12 cellular contexts compared by ENCODE assay signal in the genomic region with DNA sequence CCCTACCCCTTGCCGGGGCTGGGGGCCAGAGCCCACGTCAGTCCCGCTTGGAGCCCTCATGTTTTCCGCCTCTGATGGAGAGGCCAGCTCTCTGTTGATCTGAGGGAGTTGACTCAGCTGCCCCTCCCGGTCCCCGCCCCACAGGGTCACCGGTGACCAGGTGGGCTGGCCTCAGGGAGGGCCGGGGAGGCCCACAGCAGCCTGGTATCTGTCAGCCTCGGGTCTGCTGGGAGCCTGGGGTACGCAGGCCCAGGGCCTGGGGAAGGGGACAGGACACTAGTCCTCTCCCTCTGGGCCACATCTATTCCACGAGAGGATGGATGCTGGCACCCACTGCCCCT.
DNase-seq lines count a peak whose midpoint lies in the region; ATAC-seq, FAIRE-seq and TF ChIP-seq lines count a peak whose summit lies in the region.
"Had no signal": no experiment of that assay in that cellular context is flagged by ENCODE, and none has a peak within 500 bp of the region (broad histone marks: within the 10 kb centered on the region; RNA-seq: fewer than 3 reads in every experiment).

No MANE protein-coding gene starts in this region.

- TF ChIP-seq CTCF in A549 (IDR thresholded peaks at IDR 0.05): no peak
- no peak for TF ChIP-seq CTCF in mesothelial cell of epicardium (IDR thresholded peaks at IDR 0.05; ENCODE audit: unreplicated experiment)

- no peak for TF ChIP-seq EP300 in A549 (IDR thresholded peaks at IDR 0.05)

- peak; percentile 20 to 38; a peak in 2 of 6 replicates for ATAC-seq in A549
- ATAC-seq: PC-3 had no signal

- no peaks in the 10 kb centered on the region for H3K27me3 Mint-ChIP-seq in mesothelial cell of epicardium (ENCODE audit: low read depth)

- no peak for TF ChIP-seq RAD21 in A549 (conservative IDR thresholded peaks at IDR 0.05 in 1 of 2, IDR thresholded peaks at IDR 0.05 in 1 of 2)

- H3K4me2 ChIP-seq in A549: no peak overlapping the region

- POLR2A ChIA-PET in A549 (lab: Yijun Ruan, JAX): no interaction called here

- peaks cover 7% of the 10 kb centered on the region; the same call in 1 of the 3 replicates for H3K4me1 ChIP-seq in A549

- H3K9me3 Mint-ChIP-seq in mesothelial cell of epicardium: no peaks in the 10 kb centered on the region
- H3K9me3 Mint-ChIP-seq: CD4-positive, alpha-beta memory T cell had no signal

- DNase-seq in A549 (ENCODE audit: low read depth in 1 of 2, low spot score in 1 of 2): no peak
- peak; percentile 41 for DNase-seq in Daoy (ENCODE audit: low read depth)
- peak; percentile 39 for DNase-seq in SHP77 treated with DMSO at 0.1 percent for 48 hours (lab: John Stamatoyannopoulos, UW)
- DNase-seq in mesothelial cell of epicardium (ENCODE audit: low spot score in 2 of 2, unreplicated experiment in 2 of 2): no peak
- no peak for DNase-seq in iPS-NIHi11 (ENCODE audit: low spot score)
- DNase-seq in SW480 (ENCODE audit: low spot score): no peak
- DNase-seq in NCI-H2029 (lab: John Stamatoyannopoulos, UW): no peak
- DNase-seq in RKO (ENCODE audit: low spot score): no peak
- DNase-seq: ACHN; CD4-positive, alpha-beta memory T cell; H9; PC-3 had no signal

- peaks cover 59% of the 10 kb centered on the region for H3K4me1 Mint-ChIP-seq in mesothelial cell of epicardium

- CTCF ChIA-PET in A549 (lab: Yijun Ruan, JAX): interaction anchor here (1.2 kb wide), 1 partner anchor 24 kb away, joined by 3 read pairs; no protein-coding TSS in a partner anchor

- no peaks in the 10 kb centered on the region for H3K36me3 Mint-ChIP-seq in mesothelial cell of epicardium
- H3K36me3 Mint-ChIP-seq: CD4-positive, alpha-beta memory T cell had no signal

- FAIRE-seq in A549 (lab: Jason Lieb, UNC): no peak

- H3K4me3 ChIP-seq in A549: no peak overlapping the region

- H3K27ac Mint-ChIP-seq in mesothelial cell of epicardium: peak overlapping the region; percentile 75
- H3K27ac Mint-ChIP-seq: CD4-positive, alpha-beta memory T cell had no signal

- no peak overlapping the region for H3K4me3 Mint-ChIP-seq in mesothelial cell of epicardium
- H3K4me3 Mint-ChIP-seq: CD4-positive, alpha-beta memory T cell had no signal

- H3K27ac ChIP-seq in A549: 0 out of 6 replicates have a peak overlapping the region, but pooled peaks of 1 of the 2 experiments have one; percentile 15

- no peaks in the 10 kb centered on the region for H3K9me3 ChIP-seq in A549

- no peak for TF ChIP-seq POLR2A in A549 (IDR thresholded peaks at IDR 0.05; ENCODE audit: low read length)

- WGBS in A549 (ENCODE audit: missing lambda C conversion rate): 91% methylated on average over 4 of the region's 11 CpGs

TF ChIP-seq in A549, 52 proteins besides CTCF, POLR2A, EP300 and RAD21:
- TF ChIP-seq, protein P1, sequence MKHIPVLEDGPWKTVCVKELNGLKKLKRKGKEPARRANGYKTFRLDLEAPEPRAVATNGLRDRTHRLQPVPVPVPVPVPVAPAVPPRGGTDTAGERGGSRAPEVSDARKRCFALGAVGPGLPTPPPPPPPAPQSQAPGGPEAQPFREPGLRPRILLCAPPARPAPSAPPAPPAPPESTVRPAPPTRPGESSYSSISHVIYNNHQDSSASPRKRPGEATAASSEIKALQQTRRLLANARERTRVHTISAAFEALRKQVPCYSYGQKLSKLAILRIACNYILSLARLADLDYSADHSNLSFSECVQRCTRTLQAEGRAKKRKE (CRISPR knock-in tag; IDR thresholded peaks at IDR 0.05; ENCODE audit: low read depth): no peak
- TF ChIP-seq HOXB13 (CRISPR knock-in tag; IDR thresholded peaks at IDR 0.05; ENCODE audit: low read depth) (no peak), SMC3 (IDR thresholded peaks at IDR 0.05) (no peak), RARB (CRISPR knock-in tag; IDR thresholded peaks at IDR 0.05) (no peak), HOXA7 (CRISPR knock-in tag; IDR thresholded peaks at IDR 0.05) (no peak), FOSL2 (IDR thresholded peaks at IDR 0.05) (no peak), FOSL2 (CRISPR knock-in tag; IDR thresholded peaks at IDR 0.05) (no peak), RCOR1 (IDR thresholded peaks at IDR 0.05; ENCODE audit: low read depth, low read length) (no peak), ESRRA (IDR thresholded peaks at IDR 0.05; ENCODE audit: borderline replicate concordance, low read length) (no peak), GATA3 (IDR thresholded peaks at IDR 0.05; ENCODE audit: borderline replicate concordance) (no peak), HOXB5 (CRISPR knock-in tag; IDR thresholded peaks at IDR 0.05) (no peak), HDAC2 (IDR thresholded peaks at IDR 0.05) (no peak), PHF8 (IDR thresholded peaks at IDR 0.05; ENCODE audit: borderline replicate concordance, low read depth) (no peak), MYC (IDR thresholded peaks at IDR 0.05; ENCODE audit: borderline replicate concordance, low read length) (no peak), NFE2L2 (conservative IDR thresholded peaks at IDR 0.05; ENCODE audit: low read length) (no peak)
- TF ChIP-seq, protein P2, sequence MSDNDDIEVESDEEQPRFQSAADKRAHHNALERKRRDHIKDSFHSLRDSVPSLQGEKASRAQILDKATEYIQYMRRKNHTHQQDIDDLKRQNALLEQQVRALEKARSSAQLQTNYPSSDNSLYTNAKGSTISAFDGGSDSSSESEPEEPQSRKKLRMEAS (IDR thresholded peaks at IDR 0.05): no peak
- TF ChIP-seq, protein P3, sequence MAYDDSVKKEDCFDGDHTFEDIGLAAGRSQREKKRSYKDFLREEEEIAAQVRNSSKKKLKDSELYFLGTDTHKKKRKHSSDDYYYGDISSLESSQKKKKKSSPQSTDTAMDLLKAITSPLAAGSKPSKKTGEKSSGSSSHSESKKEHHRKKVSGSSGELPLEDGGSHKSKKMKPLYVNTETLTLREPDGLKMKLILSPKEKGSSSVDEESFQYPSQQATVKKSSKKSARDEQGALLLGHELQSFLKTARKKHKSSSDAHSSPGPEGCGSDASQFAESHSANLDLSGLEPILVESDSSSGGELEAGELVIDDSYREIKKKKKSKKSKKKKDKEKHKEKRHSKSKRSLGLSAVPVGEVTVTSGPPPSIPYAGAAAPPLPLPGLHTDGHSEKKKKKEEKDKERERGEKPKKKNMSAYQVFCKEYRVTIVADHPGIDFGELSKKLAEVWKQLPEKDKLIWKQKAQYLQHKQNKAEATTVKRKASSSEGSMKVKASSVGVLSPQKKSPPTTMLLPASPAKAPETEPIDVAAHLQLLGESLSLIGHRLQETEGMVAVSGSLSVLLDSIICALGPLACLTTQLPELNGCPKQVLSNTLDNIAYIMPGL (CRISPR knock-in tag; IDR thresholded peaks at IDR 0.05; ENCODE audit: borderline replicate concordance): no peak

Comparison
In these comparisons a context has a peak if more than half of its experiments do, and no peak if none do; other contexts are left out.
1. DNase-seq: peak in Daoy (single experiment) and SHP77 treated with DMSO at 0.1 percent for 48 hours (single experiment); none in A549 (0 of 2), mesothelial cell of epicardium (0 of 2), iPS-NIHi11 (single experiment), SW480 (single experiment), NCI-H2029 (single experiment) and RKO (single experiment).